36 cellular contexts compared by ENCODE assay signal in the genomic region with DNA sequence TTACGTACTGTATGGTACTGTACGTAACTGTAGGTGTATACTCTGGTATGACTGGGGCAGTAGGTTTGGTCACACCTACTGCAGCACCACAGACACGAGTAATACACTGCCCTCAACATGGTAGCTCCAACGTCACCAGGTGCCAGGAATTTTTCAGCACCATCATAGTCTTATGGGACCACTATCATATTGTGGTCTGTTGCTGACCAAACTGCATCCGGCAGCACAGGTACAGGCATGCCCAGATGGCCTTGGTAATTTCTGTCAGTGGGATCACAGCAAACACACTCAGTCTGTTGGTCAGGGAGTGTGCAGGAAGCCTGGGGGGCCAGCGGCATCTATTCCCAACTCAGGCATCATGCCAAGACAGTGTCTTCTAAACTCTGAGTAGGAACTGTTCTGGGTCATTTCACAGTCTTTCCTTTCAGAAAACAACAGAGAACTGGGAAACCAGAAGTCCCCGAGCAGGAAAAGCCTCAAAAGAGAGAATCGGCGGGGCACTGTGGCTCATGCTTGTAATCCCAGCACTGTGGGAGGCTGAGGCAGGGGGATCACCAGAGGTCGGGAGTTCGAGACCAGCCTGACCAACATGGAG. TPM values are rescaled to one million over a fixed set of nuclear protein-coding genes. Genes with fewer than 3 reads are reported as not detected.
DNase-seq lines count a peak whose midpoint lies in the region; ATAC-seq, FAIRE-seq and TF ChIP-seq lines count a peak whose summit lies in the region.
"Had no signal": no experiment of that assay in that cellular context is flagged by ENCODE, and none has a peak within 500 bp of the region (broad histone marks: within the 10 kb centered on the region; RNA-seq: fewer than 3 reads in every experiment).

No MANE protein-coding gene starts in this region.

- H3K27ac ChIP-seq in RWPE2 (ENCODE audit: poor library complexity, severe bottlenecking): peak overlapping the region; percentile 41
- H3K27ac ChIP-seq in effector memory CD4-positive, alpha-beta T cell (ENCODE audit: insufficient read depth, low read length, poor library complexity, severe bottlenecking): no peak overlapping the region
- H3K27ac ChIP-seq: cardiac muscle cell, coronary artery, esophagus squamous epithelium, foreskin keratinocyte, prostate gland had no signal

- TF ChIP-seq CTCF in RWPE2 (IDR thresholded peaks at IDR 0.05; ENCODE audit: poor library complexity, severe bottlenecking) (no peak), endothelial cell (IDR thresholded peaks at IDR 0.05; ENCODE audit: unreplicated experiment) (no peak), CD14-positive monocyte (IDR thresholded peaks at IDR 0.05) (no peak)

- no peaks in the 10 kb centered on the region for H3K27me3 ChIP-seq in RWPE2 (ENCODE audit: insufficient read depth, poor library complexity, severe bottlenecking)
- no peaks in the 10 kb centered on the region for H3K27me3 ChIP-seq in effector memory CD4-positive, alpha-beta T cell (replicated peaks; ENCODE audit: control insufficient read depth, insufficient read depth, low read length, poor library complexity, severe bottlenecking)
- H3K27me3 ChIP-seq: cardiac muscle cell, esophagus squamous epithelium, foreskin keratinocyte, heart right ventricle had no signal

- H3K4me3 ChIP-seq in RWPE2 (ENCODE audit: severe bottlenecking): no peak overlapping the region
- H3K4me3 ChIP-seq in effector memory CD4-positive, alpha-beta T cell (ENCODE audit: insufficient read depth, low read depth, low read length, poor library complexity, severe bottlenecking): no peak overlapping the region
- H3K4me3 ChIP-seq: cardiac muscle cell, coronary artery, esophagus squamous epithelium, heart right ventricle, lung, prostate gland had no signal

- peaks cover 52% of the 10 kb centered on the region for H3K4me1 Mint-ChIP-seq in activated T-cell treated with anti-CD3 and anti-CD28 coated beads, Interleukin-2, amount 50 U/mL, for 72 hours (ENCODE audit: low read depth)
- H3K4me1 Mint-ChIP-seq in endothelial cell (ENCODE audit: unreplicated experiment): peaks cover 34% of the 10 kb centered on the region
- peaks cover 15% of the 10 kb centered on the region for H3K4me1 Mint-ChIP-seq in CD14-positive monocyte

- no peak for DNase-seq in activated T-cell treated with anti-CD3 and anti-CD28 coated beads, Interleukin-2, amount 50 U/mL, for 72 hours
- DNase-seq in activated T-cell treated with anti-CD3 and anti-CD28 coated beads, Interleukin-2, amount 50 U/mL, for 48 hours: no peak
- DNase-seq in RWPE2 (ENCODE audit: low spot score) (peak; percentile 84), endothelial cell (ENCODE audit: low spot score) (no peak), urothelium cell line (ENCODE audit: low spot score) (no peak), CD14-positive monocyte (ENCODE audit: low spot score) (no peak)
- DNase-seq in effector memory CD4-positive, alpha-beta T cell: no peak
- no peak for DNase-seq in activated CD4-positive, CD25-positive, alpha-beta regulatory T cell (lab: John Stamatoyannopoulos, UW)
- DNase-seq: activated CD4-positive, alpha-beta T cell treated with anti-CD3 and anti-CD28 coated beads, Interleukin-2, amount 50 U/mL, for 48 hours; activated CD8-positive, alpha-beta memory T cell treated with anti-CD3 and anti-CD28 coated beads, Interleukin-2, amount 50 U/mL, for 4 hours; activated effector memory CD4-positive, alpha-beta T cell treated with Interleukin-2 at 50 U/mL for 16 hours; CD8-positive, alpha-beta memory T cell; DMS 273 treated with DMSO at 0.1 percent for 48 hours; effector CD8-positive, alpha-beta T cell; EL; esophagus squamous epithelium; heart right ventricle; naive thymus-derived CD8-positive, alpha-beta T cell; NCI-H1105 treated with DMSO at 0.1 percent for 48 hours; NCI-H2029; NCI-H524 treated with DMSO at 0.1 percent for 48 hours; OCI-M1; stimulated activated CD4-positive, alpha-beta T cell treated with anti-CD3 and anti-CD28 coated beads, Interleukin-4, amount 100 ng/mL, for 4 hours; T-cell had no signal

- H3K27me3 Mint-ChIP-seq in activated T-cell treated with anti-CD3 and anti-CD28 coated beads, Interleukin-2, amount 50 U/mL, for 72 hours (ENCODE audit: low read depth): no peaks in the 10 kb centered on the region
- peaks cover 5% of the 10 kb centered on the region for H3K27me3 Mint-ChIP-seq in endothelial cell (ENCODE audit: unreplicated experiment)
- peaks cover 0 to 2% (median 0%) of the 10 kb centered on the region in 3 donors for H3K27me3 Mint-ChIP-seq in CD14-positive monocyte (ENCODE audit: low read depth in 3 of 3)
- H3K27me3 Mint-ChIP-seq: activated naive CD8-positive, alpha-beta T cell; CD8-positive, alpha-beta memory T cell; naive thymus-derived CD8-positive, alpha-beta T cell; T-cell; type B pancreatic cell had no signal

- H3K9me3 ChIP-seq in RWPE2 (ENCODE audit: severe bottlenecking): no peaks in the 10 kb centered on the region
- no peaks in the 10 kb centered on the region for H3K9me3 ChIP-seq in effector memory CD4-positive, alpha-beta T cell (ENCODE audit: control insufficient read depth, low read length)
- H3K9me3 ChIP-seq: esophagus squamous epithelium, heart right ventricle, prostate gland had no signal

- H3K27ac Mint-ChIP-seq in activated T-cell treated with anti-CD3 and anti-CD28 coated beads, Interleukin-2, amount 50 U/mL, for 72 hours: peak overlapping the region; percentile 60
- H3K27ac Mint-ChIP-seq in endothelial cell (ENCODE audit: unreplicated experiment) (peak overlapping the region; percentile 18), CD14-positive monocyte (no peak overlapping the region)
- H3K27ac Mint-ChIP-seq: T-cell had no signal

- ATAC-seq in activated T-cell treated with anti-CD3 and anti-CD28 coated beads, Interleukin-2, amount 50 U/mL, for 72 hours (replicated peaks in 1 of 2): no peak
- ATAC-seq in RWPE2 (ENCODE audit: low read depth): peak; percentile 57
- ATAC-seq: foreskin keratinocyte; heart right ventricle; naive thymus-derived CD8-positive, alpha-beta T cell; T-cell had no signal

- H3K4me1 ChIP-seq in RWPE2 (ENCODE audit: insufficient read depth, poor library complexity, severe bottlenecking): peaks cover 54% of the 10 kb centered on the region
- H3K4me1 ChIP-seq in effector memory CD4-positive, alpha-beta T cell (ENCODE audit: control insufficient read depth, insufficient read depth, low read length, poor library complexity, severe bottlenecking): peaks cover 19% of the 10 kb centered on the region
- H3K4me1 ChIP-seq: foreskin keratinocyte had no signal

- H3K36me3 Mint-ChIP-seq in activated T-cell treated with anti-CD3 and anti-CD28 coated beads, Interleukin-2, amount 50 U/mL, for 72 hours (ENCODE audit: insufficient read depth in 2 of 2): peaks cover 12 to 41% of the 10 kb centered on the region in 2 donors
- peaks cover 43% of the 10 kb centered on the region for H3K36me3 Mint-ChIP-seq in endothelial cell (ENCODE audit: low read depth, unreplicated experiment)
- H3K36me3 Mint-ChIP-seq in CD14-positive monocyte: peaks cover 71 to 93% of the 10 kb centered on the region in 2 donors

- peaks cover 100% of the 10 kb centered on the region for H3K36me3 ChIP-seq in RWPE2 (ENCODE audit: low read depth)
- peaks cover 70% of the 10 kb centered on the region for H3K36me3 ChIP-seq in effector memory CD4-positive, alpha-beta T cell (ENCODE audit: control insufficient read depth, insufficient read depth, low read length)
- H3K36me3 ChIP-seq: prostate gland had no signal

- peak; percentile 89 for FAIRE-seq in urothelium cell line (lab: Jason Lieb, UNC)
- FAIRE-seq: A204.1 had no signal

- no peak overlapping the region for H3K4me3 Mint-ChIP-seq in activated T-cell treated with anti-CD3 and anti-CD28 coated beads, Interleukin-2, amount 50 U/mL, for 72 hours
- H3K4me3 Mint-ChIP-seq in endothelial cell (ENCODE audit: unreplicated experiment) (no peak overlapping the region), CD14-positive monocyte (no peak overlapping the region)
- H3K4me3 Mint-ChIP-seq: activated naive CD8-positive, alpha-beta T cell had no signal

- no peaks in the 10 kb centered on the region for H3K9me3 Mint-ChIP-seq in activated T-cell treated with anti-CD3 and anti-CD28 coated beads, Interleukin-2, amount 50 U/mL, for 72 hours
- H3K9me3 Mint-ChIP-seq in endothelial cell (ENCODE audit: unreplicated experiment): no peaks in the 10 kb centered on the region
- H3K9me3 Mint-ChIP-seq in CD14-positive monocyte: no peaks in the 10 kb centered on the region
- H3K9me3 Mint-ChIP-seq: CD8-positive, alpha-beta memory T cell; naive thymus-derived CD8-positive, alpha-beta T cell; T-cell; type B pancreatic cell had no signal

- intact Hi-C loops in CD14-positive monocyte (cut with micrococcal nuclease): loop anchor here in 1 of 2 donors (10.0 kb wide), 1 partner anchor 275 kb away; a partner anchor contains a TSS

RNA-seq across cellular contexts. Expression of a gene that starts 5.8 kb away (rescaled TPM):
- total RNA-seq in activated T-cell treated with anti-CD3 and anti-CD28 coated beads, Interleukin-2, amount 50 U/mL, for 72 hours: 10 to 100 TPM; 39.1 to 43.2 TPM
- total RNA-seq in endothelial cell (ENCODE audit: unreplicated experiment): 62.1 TPM
- polyA plus RNA-seq in CD14-positive monocyte: 10 to 100 TPM; 18.0 to 25.9 TPM

RNA-seq across cellular contexts. Expression of a gene that starts 25.6 kb away (rescaled TPM):
- total RNA-seq in activated T-cell treated with anti-CD3 and anti-CD28 coated beads, Interleukin-2, amount 50 U/mL, for 72 hours: under 1 TPM in 1 of 2 donors, not detected in 1; 0.74 TPM
- not detected for total RNA-seq in endothelial cell (ENCODE audit: unreplicated experiment)
- not detected for polyA plus RNA-seq in CD14-positive monocyte
- total RNA-seq: CD8-positive, alpha-beta memory T cell; foreskin keratinocyte; M059J; naive thymus-derived CD8-positive, alpha-beta T cell; prostate gland; T-cell had no signal
- polyA plus RNA-seq: cardiac muscle cell; CD8-positive, alpha-beta memory T cell; foreskin keratinocyte; heart right ventricle had no signal

RNA-seq across cellular contexts. Expression of a gene that starts 44.2 kb away (rescaled TPM):
- total RNA-seq in activated T-cell treated with anti-CD3 and anti-CD28 coated beads, Interleukin-2, amount 50 U/mL, for 72 hours: not detected
- total RNA-seq in endothelial cell (ENCODE audit: unreplicated experiment): 3.3 TPM
- not detected for polyA plus RNA-seq in CD14-positive monocyte
- total RNA-seq: cardiac muscle cell; CD8-positive, alpha-beta memory T cell; esophagus squamous epithelium; H4; heart right ventricle; M059J; mononuclear cell; naive thymus-derived CD8-positive, alpha-beta T cell; subcutaneous adipose tissue; T-cell had no signal
- polyA plus RNA-seq: cardiac muscle cell; CD8-positive, alpha-beta memory T cell; naive thymus-derived CD8-positive, alpha-beta T cell had no signal

Comparison
In these comparisons a context has a peak if more than half of its experiments do, and no peak if none do; other contexts are left out.
1. H3K27ac Mint-ChIP-seq: peak in activated T-cell treated with anti-CD3 and anti-CD28 coated beads, Interleukin-2, amount 50 U/mL, for 72 hours (single experiment) and endothelial cell (single experiment); none in CD14-positive monocyte (0 of 7).